In the genomic region with DNA sequence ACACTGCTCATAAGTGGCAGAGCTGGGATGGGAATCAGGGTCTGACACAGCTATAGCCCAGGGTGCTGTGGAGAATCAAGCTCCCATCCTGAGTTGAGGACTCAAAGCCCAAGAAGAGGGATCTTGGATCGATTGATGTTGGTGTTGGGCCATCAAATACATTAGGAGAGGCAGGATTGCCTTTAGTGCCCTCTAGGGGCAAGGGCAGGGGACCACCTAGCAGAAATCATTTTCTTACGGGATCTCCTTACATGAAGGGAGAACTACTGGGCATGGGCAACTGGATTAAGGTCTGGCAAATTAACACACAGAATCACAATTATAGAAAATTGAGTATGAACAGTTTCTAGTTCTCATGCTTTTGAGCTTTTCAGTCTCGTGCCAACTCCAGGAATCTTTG, we compare ENCODE assay signal across 9 cellular contexts. TPM values are rescaled to one million over a fixed set of nuclear protein-coding genes. Genes with fewer than 3 reads are reported as not detected.
DNase-seq lines count a peak whose midpoint lies in the region; ATAC-seq, FAIRE-seq and TF ChIP-seq lines count a peak whose summit lies in the region.
"Had no signal": no experiment of that assay in that cellular context is flagged by ENCODE, and none has a peak within 500 bp of the region (broad histone marks: within the 10 kb centered on the region; RNA-seq: fewer than 3 reads in every experiment).

No MANE protein-coding gene starts in this region.

- TF ChIP-seq CTCF in kidney (IDR thresholded peaks at IDR 0.05; ENCODE audit: borderline replicate concordance, extremely low read depth, insufficient read depth) = peak; percentile 25

- FAIRE-seq in GM19239 (lab: Jason Lieb, UNC) (no peak), kidney (lab: Jason Lieb, UNC) (no peak)

- H3K9me3 ChIP-seq in kidney (ENCODE audit: control insufficient read depth in 1 of 2, low read length in 2 of 2) = no peaks in the 10 kb centered on the region

- H3K9ac ChIP-seq in kidney (ENCODE audit: low read length in 2 of 2) = no peak overlapping the region

- DNase-seq in COLO668 (lab: John Stamatoyannopoulos, UW; ENCODE audit: unreplicated experiment) = peak; percentile 11
- DNase-seq in GM19239 (ENCODE audit: insufficient read length, low spot score) = peak; percentile 15
- DNase-seq in SHP77 treated with DMSO at 0.1 percent for 48 hours (lab: John Stamatoyannopoulos, UW) = peak; percentile 19
- no peak for DNase-seq in kidney
- DNase-seq in DMS114 treated with DMSO at 0.1 percent for 48 hours (lab: John Stamatoyannopoulos, UW; ENCODE audit: unreplicated experiment) = no peak
- DNase-seq in dedifferentiated amniotic fluid mesenchymal stem cell (ENCODE audit: extremely low spot score) = no peak

- intact Hi-C loops in kidney (cut with DNase I) = no loop called here

- H3K4me1 ChIP-seq in kidney (ENCODE audit: control insufficient read depth in 1 of 2, insufficient read depth in 1 of 2, low read depth in 1 of 2, low read length in 2 of 2) = no peaks in the 10 kb centered on the region

- H3K27ac ChIP-seq in kidney (ENCODE audit: low read depth in 2 of 2, low read length in 2 of 2) = no peak overlapping the region

- H3K4me3 ChIP-seq in kidney (ENCODE audit: low read length in 2 of 2) = no peak overlapping the region

- H3K36me3 ChIP-seq in kidney (ENCODE audit: control insufficient read depth in 1 of 2, insufficient read depth in 2 of 2, low read length in 2 of 2) = no peaks in the 10 kb centered on the region

- ATAC-seq in GM21825 (IDR thresholded peaks at IDR 0.05; ENCODE audit: unreplicated experiment) (no peak), HG03039 (IDR thresholded peaks at IDR 0.05; ENCODE audit: unreplicated experiment) (no peak)
- ATAC-seq: stimulated activated memory B cell treated with anti-CD40 and anti-IgM and Interleukin-4, amounts not matched to agents 10 μg/mL and 1 μg/mL and 100 μg/mL, for 72 hours had no signal

RNA-seq across cellular contexts. Expression of a gene that starts 24.9 kb away (rescaled TPM):
- total RNA-seq in kidney = 22.2 TPM
- 7.5 TPM for polyA plus RNA-seq in kidney (ENCODE audit: insufficient read depth, low read depth, low replicate concordance)

RNA-seq across cellular contexts. Expression of a gene that starts 38.8 kb away (rescaled TPM):
- 3.4 TPM for total RNA-seq in kidney
- 1.4 TPM for polyA plus RNA-seq in kidney (ENCODE audit: insufficient read depth, low read depth, low replicate concordance)

RNA-seq across cellular contexts. Expression of a gene that starts 39.0 kb away (rescaled TPM):
- total RNA-seq in kidney = 39.3 TPM
- polyA plus RNA-seq in kidney (ENCODE audit: insufficient read depth, low read depth, low replicate concordance) = 19.5 TPM

Comparison
In these comparisons a context has a peak if more than half of its experiments do, and no peak if none do; other contexts are left out.
1. DNase-seq: peak in COLO668 (single experiment), GM19239 (single experiment) and SHP77 treated with DMSO at 0.1 percent for 48 hours (single experiment); none in kidney (single experiment), DMS114 treated with DMSO at 0.1 percent for 48 hours (single experiment) and dedifferentiated amniotic fluid mesenchymal stem cell (single experiment).